ENCODE assay signal across 8 cellular contexts in the genomic region with DNA sequence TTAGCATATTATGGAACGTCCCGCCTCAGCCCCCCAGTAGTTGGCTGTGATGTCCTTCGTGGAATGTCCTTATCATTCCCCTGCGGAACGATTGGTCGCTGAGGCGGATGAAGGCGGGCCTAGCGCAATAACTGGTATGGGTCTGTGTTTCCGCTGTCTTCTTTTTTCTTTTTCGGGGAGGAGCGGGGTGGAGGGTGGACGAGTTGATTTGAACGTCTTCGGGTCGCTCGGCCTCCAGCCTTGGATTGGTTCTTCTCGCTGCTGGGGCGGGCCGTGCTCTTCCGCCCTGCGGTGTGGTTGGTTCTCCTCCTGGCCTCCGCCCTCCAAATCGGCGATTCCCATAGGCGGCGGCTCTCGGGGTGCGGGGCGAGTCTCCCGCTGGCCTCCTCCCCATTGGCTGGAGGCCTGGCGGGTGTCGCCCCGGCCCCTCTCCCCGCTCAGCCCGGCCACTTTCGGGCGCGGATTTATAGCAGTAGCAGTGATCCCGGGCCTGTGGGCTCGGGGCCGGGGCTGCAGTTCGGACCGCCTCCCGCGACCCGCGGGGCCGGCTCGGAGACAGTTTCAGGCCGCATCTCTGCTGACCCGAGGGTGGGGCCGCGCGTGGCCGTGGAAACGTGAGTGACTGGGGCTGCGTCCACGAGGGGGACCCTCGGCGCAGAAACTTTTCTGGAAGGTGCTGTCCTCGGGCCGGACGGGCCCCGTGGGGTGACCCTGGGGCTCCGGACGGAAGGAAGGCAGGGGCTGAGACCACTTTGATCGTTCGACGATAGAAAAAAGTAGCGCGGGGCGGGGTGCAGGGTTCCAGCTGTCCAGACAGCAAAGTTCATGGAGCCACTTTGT. TPM values are rescaled to one million over a fixed set of nuclear protein-coding genes. Genes with fewer than 3 reads are reported as not detected.
DNase-seq lines count a peak whose midpoint lies in the region; ATAC-seq, FAIRE-seq and TF ChIP-seq lines count a peak whose summit lies in the region.

No MANE protein-coding gene starts in this region.

- DNase-seq in NCI-H187 (lab: John Stamatoyannopoulos, UW) (peak; percentile 99 to 100), ascending aorta (ENCODE audit: low spot score in 2 of 2) (peak; percentile 99), right atrium auricular region (ENCODE audit: low spot score) (peak; percentile 100), psoas muscle (peak; percentile 97 to 99), urothelium cell line (ENCODE audit: low spot score) (peak; percentile 90)
- DNase-seq in T-helper 2 cell treated with Interferon-gamma antibody and Interleukin-4, amounts not matched to agents 5 μg/mL and 100 μg/mL, for 36 hours (ENCODE audit: low spot score), result peak; percentile 97

- H3K27me3 Mint-ChIP-seq in T-helper 2 cell treated with Interferon-gamma antibody and Interleukin-4, amounts not matched to agents 5 μg/mL and 100 μg/mL, for 36 hours (ENCODE audit: low read depth), result peaks cover 4% of the 10 kb centered on the region

- peak overlapping the region; percentile 93 for H3K27ac Mint-ChIP-seq in T-helper 2 cell treated with Interferon-gamma antibody and Interleukin-4, amounts not matched to agents 5 μg/mL and 100 μg/mL, for 36 hours

- WGBS in psoas muscle, 3 donors, result 0% methylated on average over 72 to 73 of the region's 73 CpGs

- peaks cover 6% of the 10 kb centered on the region for H3K36me3 Mint-ChIP-seq in T-helper 2 cell treated with Interferon-gamma antibody and Interleukin-4, amounts not matched to agents 5 μg/mL and 100 μg/mL, for 36 hours (ENCODE audit: low read depth)

- H3K27ac ChIP-seq in ascending aorta, result peak overlapping the region; percentile 98 to 100
- H3K27ac ChIP-seq in right atrium auricular region, result peak overlapping the region; percentile 99 to 100
- H3K27ac ChIP-seq in psoas muscle, result peak overlapping the region; percentile 99

- intact Hi-C loops in ascending aorta (cut with DNase I), result loop anchor here (1.0 to 10.0 kb wide), 9 partner anchors 73 to 661 kb away; a partner anchor contains a TSS
- intact Hi-C loops in psoas muscle (cut with DNase I), result loop anchor here (2.0 to 10.0 kb wide), 3 partner anchors 99 to 152 kb away; no protein-coding TSS in a partner anchor

- H3K9me3 ChIP-seq in ascending aorta (no peaks in the 10 kb centered on the region), right atrium auricular region (no peaks in the 10 kb centered on the region), psoas muscle (no peaks in the 10 kb centered on the region)

- FAIRE-seq in urothelium cell line (lab: Jason Lieb, UNC), result no peak

- H3K4me3 ChIP-seq in ascending aorta, result peak overlapping the region; percentile 86 to 90
- peak overlapping the region; percentile 75 to 89 for H3K4me3 ChIP-seq in right atrium auricular region
- peak overlapping the region; percentile 90 for H3K4me3 ChIP-seq in psoas muscle

- H3K36me3 ChIP-seq in ascending aorta (peaks cover 6 to 11% of the 10 kb centered on the region in 2 donors), right atrium auricular region (peaks cover 13% of the 10 kb centered on the region), psoas muscle (ENCODE audit: insufficient read depth in 1 of 2, low read depth in 1 of 2) (peaks cover 0 to 15% of the 10 kb centered on the region in 2 donors)

- peak overlapping the region; percentile 96 for H3K4me3 Mint-ChIP-seq in T-helper 2 cell treated with Interferon-gamma antibody and Interleukin-4, amounts not matched to agents 5 μg/mL and 100 μg/mL, for 36 hours

- ATAC-seq in GM18502 (IDR thresholded peaks at IDR 0.05; ENCODE audit: poor library complexity, unreplicated experiment) (peak; percentile 65), HG02970 (IDR thresholded peaks at IDR 0.05; ENCODE audit: low FRiP score, unreplicated experiment) (peak; percentile 47), psoas muscle (peak; percentile 72 to 78 (median 74))

- TF ChIP-seq CTCF in ascending aorta (IDR thresholded peaks at IDR 0.05), result peak; percentile 33 to 49 (median 33)
- peak in 1 of 2 donors; percentile 39 for TF ChIP-seq CTCF in right atrium auricular region (IDR thresholded peaks at IDR 0.05)
- peak; percentile 21 for TF ChIP-seq CTCF in psoas muscle (IDR thresholded peaks at IDR 0.05)

- H3K27me3 ChIP-seq in ascending aorta, result no peaks in the 10 kb centered on the region
- H3K27me3 ChIP-seq in right atrium auricular region, result no peaks in the 10 kb centered on the region
- H3K27me3 ChIP-seq in psoas muscle (ENCODE audit: insufficient read depth in 3 of 3, low read length in 2 of 3), result no peaks in the 10 kb centered on the region

- H3K9me3 Mint-ChIP-seq in T-helper 2 cell treated with Interferon-gamma antibody and Interleukin-4, amounts not matched to agents 5 μg/mL and 100 μg/mL, for 36 hours, result no peaks in the 10 kb centered on the region

- H3K4me1 ChIP-seq in ascending aorta (peaks cover 4 to 20% of the 10 kb centered on the region in 2 donors), right atrium auricular region (peaks cover 0 to 28% of the 10 kb centered on the region in 2 donors), psoas muscle (peaks cover 28% of the 10 kb centered on the region)

- H3K4me1 Mint-ChIP-seq in T-helper 2 cell treated with Interferon-gamma antibody and Interleukin-4, amounts not matched to agents 5 μg/mL and 100 μg/mL, for 36 hours (ENCODE audit: low read depth), result peaks cover 22% of the 10 kb centered on the region

RNA-seq across cellular contexts. Expression of a gene that starts 2.1 kb away (rescaled TPM):
- total RNA-seq in ascending aorta (12.0 TPM), right atrium auricular region (1 to 10 TPM; 8.2 to 9.0 TPM), psoas muscle (1 to 10 TPM; 5.2 to 7.0 (median 5.9) TPM)
- 10 to 100 TPM in 2 of 3 donors, 1 to 10 TPM in 1; 8.2 to 16.9 (median 13.8) TPM for polyA plus RNA-seq in psoas muscle

RNA-seq across cellular contexts. Expression of a gene that starts 9.7 kb away (rescaled TPM):
- 41.0 TPM for total RNA-seq in ascending aorta
- 10 to 100 TPM; 28.5 to 30.7 TPM for total RNA-seq in right atrium auricular region
- total RNA-seq in psoas muscle, result 10 to 100 TPM; 41.3 to 59.0 (median 49.5) TPM
- polyA plus RNA-seq in psoas muscle, result 10 to 100 TPM; 56.3 to 85.2 (median 57.0) TPM

Comparison
In these comparisons a context has a peak if more than half of its experiments do, and no peak if none do; other contexts are left out.
1. Peak in every context shown above with its lines: DNase-seq, ATAC-seq, H3K4me3 ChIP-seq and H3K27ac ChIP-seq.